In the genomic region with DNA sequence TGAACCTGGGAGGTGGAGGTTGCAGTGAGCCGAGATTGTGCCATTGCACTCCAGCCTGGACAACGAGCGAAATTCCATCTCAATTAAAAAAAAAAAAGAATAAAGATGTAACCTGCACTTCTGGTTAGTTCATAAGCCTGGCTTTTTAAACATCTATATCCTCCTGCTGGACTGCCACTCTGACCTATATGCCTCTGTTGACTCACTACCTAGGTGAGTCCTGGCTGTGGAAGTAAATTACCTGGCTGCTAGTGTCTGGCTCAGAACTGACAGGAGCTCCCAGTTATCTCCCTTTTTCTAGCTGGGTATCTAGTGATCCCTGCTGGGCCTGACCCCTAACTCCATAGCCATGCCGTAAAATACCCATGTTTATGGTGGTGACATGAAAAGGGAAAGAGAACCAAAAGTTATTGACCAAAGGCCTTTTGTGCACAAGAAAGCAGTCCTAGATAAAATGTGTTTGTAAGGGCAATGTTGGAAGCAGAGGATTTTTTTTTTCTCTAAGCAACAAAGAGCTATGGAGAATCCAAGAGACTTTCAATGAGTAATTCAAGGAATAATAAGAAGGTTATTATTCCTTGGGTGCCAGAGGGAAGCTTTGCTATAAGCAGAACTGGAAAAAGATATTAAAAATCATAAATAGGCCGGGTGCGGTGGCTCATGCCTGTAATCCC, we compare ENCODE assay signal across 21 cellular contexts. TPM values are rescaled to one million over a fixed set of nuclear protein-coding genes. Genes with fewer than 3 reads are reported as not detected.
DNase-seq lines count a peak whose midpoint lies in the region; ATAC-seq and TF ChIP-seq lines count a peak whose summit lies in the region.
"Had no signal": no experiment of that assay in that cellular context is flagged by ENCODE, and none has a peak within 500 bp of the region (broad histone marks: within the 10 kb centered on the region; RNA-seq: fewer than 3 reads in every experiment).

No MANE protein-coding gene starts in this region.

- no peak overlapping the region for H3K27ac ChIP-seq in A673 (ENCODE audit: low read depth, low read length, poor library complexity, severe bottlenecking)
- H3K27ac ChIP-seq: BLaER1, breast epithelium, left ventricle myocardium inferior, psoas muscle, SJCRH30, tibial nerve had no signal

- intact Hi-C loops in A673 (cut with micrococcal nuclease; ENCODE audit: unreplicated experiment) = no loop called here

- H3K27me3 Mint-ChIP-seq in T-cell (no peaks in the 10 kb centered on the region), progenitor cell of endocrine pancreas (no peaks in the 10 kb centered on the region)
- H3K27me3 Mint-ChIP-seq: activated CD4-positive, alpha-beta T cell treated with anti-CD3 and anti-CD28 coated beads, Interleukin-2, amount 10 ng/mL, durations not matched to agents 7 days and 5 days; activated naive CD4-positive, alpha-beta T cell treated with anti-CD3 and anti-CD28 coated beads, Interleukin-2, amount 10 ng/mL, durations not matched to agents 7 days and 5 days had no signal

- no TSS peak for BruUV-seq in A673 (replicated peaks; lab: Mats Ljungman, UMichigan)

- H3K4me3 ChIP-seq in epithelial cell of esophagus (ENCODE audit: low read length) (no peak overlapping the region), A673 (ENCODE audit: low read depth, low read length, poor library complexity, severe bottlenecking) (no peak overlapping the region)
- H3K4me3 ChIP-seq: BLaER1, breast epithelium, left ventricle myocardium inferior, psoas muscle, SJCRH30, tibial nerve had no signal

- H3K9me3 Mint-ChIP-seq in T-cell = peaks cover 0 to 3% (median 0%) of the 10 kb centered on the region in 3 donors
- peaks cover 3% of the 10 kb centered on the region for H3K9me3 Mint-ChIP-seq in progenitor cell of endocrine pancreas (ENCODE audit: low read depth)

- DNase-seq in COLO829 (ENCODE audit: low spot score) (peak; percentile 54), T-cell (no peak), epithelial cell of esophagus (ENCODE audit: low read depth) (peak; percentile 10), progenitor cell of endocrine pancreas (ENCODE audit: low spot score, unreplicated experiment) (no peak), A673 (ENCODE audit: low spot score) (no peak), GM13977 (ENCODE audit: low spot score) (no peak), DMS79 (lab: John Stamatoyannopoulos, UW) (no peak)
- DNase-seq: anterior cingulate cortex, DND-41, left ventricle myocardium inferior, mesendoderm, NCI-H187, NCI-H2171, psoas muscle, SJCRH30 had no signal

- POLR2A ChIA-PET in T-cell (lab: Charles Lee) = interaction anchor here (0.9 to 1.5 kb wide), 3 partner anchors 14 to 42 kb away, joined by 3 to 5 read pairs (median 4); partner anchors contain the start of gene USO1 (in 1 of the 2)
- POLR2A ChIA-PET in A673 (lab: Charles Lee; ENCODE audit: low non-redundant PET) = no interaction called here

- H3K27me3 ChIP-seq in A673 (replicated peaks; ENCODE audit: insufficient read depth, low read depth, low read length, poor library complexity) = no peaks in the 10 kb centered on the region
- H3K27me3 ChIP-seq: BLaER1, breast epithelium, SJCRH30, tibial nerve had no signal

- H3K9me3 ChIP-seq in A673 (ENCODE audit: low read depth, low read length, poor library complexity, severe bottlenecking) = no peaks in the 10 kb centered on the region
- H3K9me3 ChIP-seq: breast epithelium, left ventricle myocardium inferior, psoas muscle, SJCRH30, tibial nerve had no signal

- TF ChIP-seq CTCF in epithelial cell of esophagus (IDR thresholded peaks at IDR 0.05; ENCODE audit: insufficient read depth, low read depth, low read length, missing control alignments) (no peak), progenitor cell of endocrine pancreas (IDR thresholded peaks at IDR 0.05; ENCODE audit: unreplicated experiment) (no peak), A673 (conservative IDR thresholded peaks at IDR 0.05; ENCODE audit: low read depth, low read length) (no peak), GM13977 (IDR thresholded peaks at IDR 0.05; ENCODE audit: extremely low read depth, insufficient read depth, missing control alignments) (no peak)

- H3K4me1 Mint-ChIP-seq in T-cell (peaks cover 35 to 37% (median 35%) of the 10 kb centered on the region in 3 donors), progenitor cell of endocrine pancreas (ENCODE audit: low read depth) (no peaks in the 10 kb centered on the region)

- H3K36me3 Mint-ChIP-seq in T-cell (no peaks in the 10 kb centered on the region), progenitor cell of endocrine pancreas (ENCODE audit: insufficient read depth) (peaks cover 17% of the 10 kb centered on the region)

- no peaks in the 10 kb centered on the region for H3K4me1 ChIP-seq in A673 (ENCODE audit: insufficient read depth, low read length, poor library complexity, severe bottlenecking)
- H3K4me1 ChIP-seq: breast epithelium, SJCRH30, tibial nerve had no signal

- CTCF ChIA-PET in T-cell (lab: Charles Lee) = interaction anchor here (0.7 to 1.6 kb wide), 5 partner anchors 15 to 43 kb away, joined by 3 to 6 read pairs (median 3); partner anchors contain the start of gene USO1 (in 1 of the 2)
- CTCF ChIA-PET in A673 (lab: Charles Lee) = no interaction called here

- no peak overlapping the region for H3K4me3 Mint-ChIP-seq in T-cell
- H3K4me3 Mint-ChIP-seq in progenitor cell of endocrine pancreas (ENCODE audit: low read depth) = no peak overlapping the region
- H3K4me3 Mint-ChIP-seq: activated CD4-positive, alpha-beta T cell treated with anti-CD3 and anti-CD28 coated beads, Interleukin-2, amount 10 ng/mL, durations not matched to agents 7 days and 5 days; activated naive CD4-positive, alpha-beta T cell treated with anti-CD3 and anti-CD28 coated beads, Interleukin-2, amount 10 ng/mL, durations not matched to agents 7 days and 5 days had no signal

- H3K27ac Mint-ChIP-seq in T-cell (peak overlapping the region; percentile 72 to 73), progenitor cell of endocrine pancreas (peak overlapping the region; percentile 81)

- H3K36me3 ChIP-seq in A673 (ENCODE audit: insufficient read depth, low read length, poor library complexity, severe bottlenecking) = no peaks in the 10 kb centered on the region
- H3K36me3 ChIP-seq: breast epithelium, left ventricle myocardium inferior, tibial nerve had no signal

- ATAC-seq in T-cell (replicated peaks in 1 of 4) = no peak
- ATAC-seq: psoas muscle, sciatic nerve had no signal

- in situ Hi-C loops in GM13977 (cut with MboI; ENCODE audit: low pct_unique_long_range_greater_than_20kb, low sequenced_read_pairs, unreplicated experiment) = no loop called here

RNA-seq across cellular contexts. Expression of gene G3BP2, which starts 10.4 kb away (rescaled TPM):
- total RNA-seq in T-cell = 100 to 1,000 TPM; 135 to 316 (median 141) TPM
- total RNA-seq in progenitor cell of endocrine pancreas = 157 and 168 TPM in 2 replicates
- total RNA-seq in A673 (2021) = 104 and 124 TPM in 2 replicates

RNA-seq across cellular contexts. Expression of gene USO1, which starts 40.8 kb away (rescaled TPM):
- total RNA-seq in T-cell (10 to 100 TPM; 24.9 to 40.5 (median 34.6) TPM), progenitor cell of endocrine pancreas (54.4 and 54.9 TPM in 2 replicates), A673 (2021) (35.6 and 36.1 TPM in 2 replicates)

RNA-seq across cellular contexts. Expression of gene CDKL2, which starts 53.3 kb away (rescaled TPM):
- total RNA-seq in T-cell (1 to 10 TPM in 1 of 5 donors, under 1 TPM in 4; 0.26 to 1.9 (median 0.79) TPM), progenitor cell of endocrine pancreas (3.0 and 3.6 TPM in 2 replicates), A673 (2021) (1.5 and 1.6 TPM in 2 replicates)

Comparison
In these comparisons a context has a peak if more than half of its experiments do, and no peak if none do; other contexts are left out.
1. DNase-seq: peak in COLO829 (single experiment) and epithelial cell of esophagus (single experiment); none in T-cell (0 of 34), progenitor cell of endocrine pancreas (single experiment), A673 (single experiment), GM13977 (single experiment) and DMS79 (single experiment).